8 cellular contexts compared by ENCODE assay signal in genomic region chr6:88963139-88964090, GRCh38. TPM values are rescaled to one million over a fixed set of nuclear protein-coding genes. Genes with fewer than 3 reads are reported as not detected.
DNase-seq lines count a peak whose midpoint lies in the region; ATAC-seq, FAIRE-seq and TF ChIP-seq lines count a peak whose summit lies in the region.

TSS of gene RNGTT (minus strand) at chr6:88963618. CDS start at chr6:88963409, 209 bp downstream.

- H3K27me3 Mint-ChIP-seq in brain: peaks cover 7% of the 10 kb centered on the region

- peaks cover 21 to 50% (median 30%) of the 10 kb centered on the region in 5 experiments for H3K9me3 Mint-ChIP-seq in brain

- H3K4me3 ChIP-seq in sigmoid colon: peak within 1 kb of the TSS; percentile 87 to 93 (median 90)

- H3K4me1 ChIP-seq in sigmoid colon: peaks cover 0 to 26% (median 21%) of the 10 kb centered on the region in 4 donors

- peak within 1 kb of the TSS; percentile 78 for H3K27ac ChIP-seq in 22Rv1
- peak within 1 kb of the TSS; percentile 87 to 89 (median 87) for H3K27ac ChIP-seq in sigmoid colon

- H3K4me1 Mint-ChIP-seq in brain: peaks cover 52% of the 10 kb centered on the region

- FAIRE-seq in TTC549 (lab: Jason Lieb, UNC): peak; percentile 83

- H3K9me3 ChIP-seq in sigmoid colon: no peaks in the 10 kb centered on the region

- peaks cover 40% of the 10 kb centered on the region for H3K36me3 Mint-ChIP-seq in brain

- peak in 1 of 4 donors; percentile 70 for TF ChIP-seq EP300 in sigmoid colon (IDR thresholded peaks at IDR 0.05)

- H3K27ac Mint-ChIP-seq in brain: peak within 1 kb of the TSS; percentile 89 to 98 (median 97)

- H3K36me3 ChIP-seq in sigmoid colon: no peaks in the 10 kb centered on the region

- DNase-seq in NCI-H2107 treated with DMSO at 0.1 percent for 48 hours (lab: John Stamatoyannopoulos, UW; ENCODE audit: unreplicated experiment): peak; percentile 95
- peak; percentile 62 for DNase-seq in iPS DF 4.7 (ENCODE audit: extremely low read depth, low spot score)
- DNase-seq in sigmoid colon: peak; percentile 99

- TF ChIP-seq CTCF in 22Rv1 (IDR thresholded peaks at IDR 0.05) (peak; percentile 17; the same call in 1 of the 2 replicates), brain (conservative IDR thresholded peaks at IDR 0.05) (no peak), sigmoid colon (IDR thresholded peaks at IDR 0.05) (no peak)

- ATAC-seq in GM18520 (IDR thresholded peaks at IDR 0.05; ENCODE audit: unreplicated experiment) (peak; percentile 93), HG03064 (IDR thresholded peaks at IDR 0.05; ENCODE audit: low read depth, unreplicated experiment) (peak; percentile 98)

- TF ChIP-seq POLR2A in sigmoid colon (IDR thresholded peaks at IDR 0.05): peak in 1 of 2 donors; percentile 40

- H3K27me3 ChIP-seq in sigmoid colon: no peaks in the 10 kb centered on the region

- intact Hi-C loops in sigmoid colon (cut with DNase I): loop anchor here (1.0 to 5.0 kb wide), 4 partner anchors 74 to 864 kb away; partner anchors contain the start of genes CASP8AP2 and RRAGD

- WGBS in sigmoid colon, 2 donors: 0 to 1% methylated on average over 74 of the region's 74 CpGs

- H3K4me3 Mint-ChIP-seq in brain: peak within 1 kb of the TSS; percentile 95 to 100 (median 99)

RNA-seq across cellular contexts. Expression of gene RNGTT, which starts in this region (rescaled TPM):
- polyA plus RNA-seq in brain (ENCODE audit: insufficient read depth, low read depth, low replicate concordance) (12.7 TPM), sigmoid colon (1 to 10 TPM; 3.0 to 7.9 (median 3.9) TPM)
- total RNA-seq in sigmoid colon: 10 to 100 TPM in 3 of 4 donors, 1 to 10 TPM in 1; 10.0 to 14.7 (median 12.9) TPM

Comparison
In these comparisons a context has a peak if more than half of its experiments do, and no peak if none do; other contexts are left out.
1. Peak in every context shown above with its lines: DNase-seq, ATAC-seq, H3K4me3 ChIP-seq and H3K27ac ChIP-seq.